Comparison of ENCODE assay signal across 8 cellular contexts in the genomic region with DNA sequence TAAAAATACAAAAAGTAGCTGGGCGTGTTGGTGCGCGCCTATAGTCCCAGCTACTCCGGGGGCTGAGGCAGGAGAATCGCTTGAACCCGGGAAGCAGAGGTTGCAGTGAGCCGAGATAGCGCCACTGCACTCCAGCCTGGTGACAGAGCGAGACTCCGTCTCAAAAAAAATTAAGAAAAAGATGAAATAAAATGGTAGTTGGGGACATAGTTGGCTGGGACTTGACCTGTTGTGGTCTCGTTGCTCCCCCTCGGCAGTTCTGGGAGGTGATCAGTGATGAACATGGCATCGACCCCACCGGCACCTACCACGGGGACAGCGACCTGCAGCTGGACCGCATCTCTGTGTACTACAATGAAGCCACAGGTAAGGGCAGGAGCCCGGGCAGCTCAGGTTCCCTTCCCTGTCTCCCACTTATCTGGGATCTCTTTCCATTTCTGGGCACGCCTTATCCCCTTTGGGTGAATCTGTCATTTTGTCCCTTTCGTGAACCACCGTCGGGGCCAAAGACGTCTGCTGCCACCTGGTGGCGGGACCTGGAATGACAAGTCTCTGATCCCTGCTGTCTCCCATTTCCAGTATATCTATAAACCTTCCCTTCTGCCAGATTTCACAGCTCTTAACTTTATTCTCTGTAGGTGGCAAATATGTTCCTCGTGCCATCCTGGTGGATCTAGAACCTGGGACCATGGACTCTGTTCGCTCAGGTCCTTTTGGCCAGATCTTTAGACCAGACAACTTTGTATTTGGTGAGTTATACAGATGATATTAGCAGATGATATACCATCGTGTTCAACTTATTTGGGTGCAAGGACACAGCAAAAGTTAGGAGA. TPM values are rescaled to one million over a fixed set of nuclear protein-coding genes. Genes with fewer than 3 reads are reported as not detected.
DNase-seq lines count a peak whose midpoint lies in the region; ATAC-seq and TF ChIP-seq lines count a peak whose summit lies in the region.

No MANE protein-coding gene starts in this region.

- peak; percentile 25 for ATAC-seq in GM18909 (IDR thresholded peaks at IDR 0.05; ENCODE audit: poor library complexity, unreplicated experiment)
- no peak for ATAC-seq in activated CD4-positive, alpha-beta T cell treated with anti-CD3 and anti-CD28 coated beads for 36 hours
- ATAC-seq in HG03159 (IDR thresholded peaks at IDR 0.05; ENCODE audit: unreplicated experiment), result no peak

- H3K4me3 Mint-ChIP-seq in activated CD4-positive, alpha-beta T cell treated with anti-CD3 and anti-CD28 coated beads for 36 hours, result peak overlapping the region; percentile 98
- peak overlapping the region; percentile 96 for H3K4me3 Mint-ChIP-seq in chondrocyte (ENCODE audit: unreplicated experiment)

- TF ChIP-seq CTCF in AG04449 (IDR thresholded peaks at IDR 0.05; ENCODE audit: insufficient read depth, low read length, missing control alignments), result peak; percentile 83
- TF ChIP-seq CTCF in chondrocyte (IDR thresholded peaks at IDR 0.05), result peak; percentile 97

- H3K9me3 Mint-ChIP-seq in activated CD4-positive, alpha-beta T cell treated with anti-CD3 and anti-CD28 coated beads for 36 hours (ENCODE audit: low read depth), result no peaks in the 10 kb centered on the region
- H3K9me3 Mint-ChIP-seq in chondrocyte (ENCODE audit: low read depth), result no peaks in the 10 kb centered on the region

- CTCF ChIA-PET in AG04449 (lab: Yijun Ruan, JAX), result interaction anchor here (0.6 to 18.8 kb wide), 46 partner anchors 11 to 364 kb away, joined by 3 to 504 read pairs (median 4); a partner anchor contains a TSS
- CTCF ChIA-PET in activated CD4-positive, alpha-beta T cell treated with anti-CD3 and anti-CD28 coated beads for 36 hours (lab: Charles Lee), result interaction anchor here (0.6 to 4.7 kb wide), 32 partner anchors 8 to 232 kb away, joined by 3 to 97 read pairs (median 4); a partner anchor contains a TSS

- DNase-seq in AG04449 (ENCODE audit: low read depth, low spot score) (no peak), NCI-H446 (lab: John Stamatoyannopoulos, UW) (peak; percentile 66 to 77), chondrocyte (ENCODE audit: low spot score) (no peak), kidney glomerular epithelial cell (lab: John Stamatoyannopoulos, UW) (peak; percentile 51)
- peak; percentile 90 for DNase-seq in activated CD4-positive, alpha-beta T cell treated with anti-CD3 and anti-CD28 coated beads for 36 hours
- DNase-seq in stimulated activated CD4-positive, alpha-beta T cell treated with anti-CD3 and anti-CD28 coated beads, Interleukin-1b, Interleukin-23, amount 100 ng/mL, for 24 hours (ENCODE audit: low read depth in 4 of 4, low spot score in 1 of 4), result peak in 3 of 4 experiments; percentile 74 to 88 (median 76)

- H3K36me3 Mint-ChIP-seq in activated CD4-positive, alpha-beta T cell treated with anti-CD3 and anti-CD28 coated beads for 36 hours (ENCODE audit: low read depth), result peaks cover 65% of the 10 kb centered on the region
- peaks cover 44% of the 10 kb centered on the region for H3K36me3 Mint-ChIP-seq in chondrocyte (ENCODE audit: low read depth)

- intact Hi-C loops in activated CD4-positive, alpha-beta T cell treated with anti-CD3 and anti-CD28 coated beads for 36 hours (cut with DNase I, micrococcal nuclease), result loop anchor here (1.0 to 5.0 kb wide), 4 partner anchors 43 to 680 kb away; a partner anchor contains a TSS

- H3K27me3 Mint-ChIP-seq in activated CD4-positive, alpha-beta T cell treated with anti-CD3 and anti-CD28 coated beads for 36 hours, result no peaks in the 10 kb centered on the region
- no peaks in the 10 kb centered on the region for H3K27me3 Mint-ChIP-seq in chondrocyte (ENCODE audit: low read depth)

- H3K4me1 Mint-ChIP-seq in activated CD4-positive, alpha-beta T cell treated with anti-CD3 and anti-CD28 coated beads for 36 hours, result peaks cover 45% of the 10 kb centered on the region
- peaks cover 60% of the 10 kb centered on the region for H3K4me1 Mint-ChIP-seq in chondrocyte (ENCODE audit: low read depth)

- H3K27ac Mint-ChIP-seq in activated CD4-positive, alpha-beta T cell treated with anti-CD3 and anti-CD28 coated beads for 36 hours, result peak overlapping the region; percentile 92
- peak overlapping the region; percentile 96 for H3K27ac Mint-ChIP-seq in chondrocyte (ENCODE audit: unreplicated experiment)

- H3K4me3 ChIP-seq in AG04449 (ENCODE audit: low read depth, low read length), result peak overlapping the region; percentile 97

- POLR2A ChIA-PET in AG04449 (lab: Yijun Ruan, JAX), result interaction anchor here (1.0 to 3.6 kb wide), 20 partner anchors 9 to 159 kb away, joined by 3 to 24 read pairs (median 6); a partner anchor contains a TSS
- POLR2A ChIA-PET in activated CD4-positive, alpha-beta T cell treated with anti-CD3 and anti-CD28 coated beads for 36 hours (lab: Charles Lee), result interaction anchor here (0.6 to 2.7 kb wide), 7 partner anchors 8 to 107 kb away, joined by 3 to 20 read pairs (median 8); no protein-coding TSS in a partner anchor

RNA-seq across cellular contexts. Expression of a gene that starts 2.3 kb away (rescaled TPM):
- total RNA-seq in activated CD4-positive, alpha-beta T cell treated with anti-CD3 and anti-CD28 coated beads for 36 hours, result 1,000 to 10,000 TPM; 1,569 to 1,746 TPM
- 681 to 975 TPM (median 692 TPM) in 3 replicates for total RNA-seq in chondrocyte

RNA-seq across cellular contexts. Expression of a gene that starts 5.4 kb away (rescaled TPM):
- 100 to 1,000 TPM in 1 of 2 experiments, 10 to 100 TPM in 1; 92.0 to 101 TPM for total RNA-seq in activated CD4-positive, alpha-beta T cell treated with anti-CD3 and anti-CD28 coated beads for 36 hours
- 25.5 to 33.5 TPM (median 33.1 TPM) in 3 replicates for total RNA-seq in chondrocyte

RNA-seq across cellular contexts. Expression of a gene that starts 20.0 kb away (rescaled TPM):
- total RNA-seq in activated CD4-positive, alpha-beta T cell treated with anti-CD3 and anti-CD28 coated beads for 36 hours, result 100 to 1,000 TPM; 155 to 188 TPM
- total RNA-seq in chondrocyte, result 66.8 to 72.7 TPM (median 69.1 TPM) in 3 replicates

RNA-seq across cellular contexts. Expression of a gene that starts 21.9 kb away (rescaled TPM):
- 100 to 1,000 TPM; 196 to 221 TPM for total RNA-seq in activated CD4-positive, alpha-beta T cell treated with anti-CD3 and anti-CD28 coated beads for 36 hours
- 332 to 354 TPM (median 333 TPM) in 3 replicates for total RNA-seq in chondrocyte

RNA-seq across cellular contexts. Expression of a gene that starts 31.7 kb away (rescaled TPM):
- total RNA-seq in activated CD4-positive, alpha-beta T cell treated with anti-CD3 and anti-CD28 coated beads for 36 hours, result 10 to 100 TPM; 25.8 to 36.4 TPM
- 18.6 to 26.3 TPM (median 20.0 TPM) in 3 replicates for total RNA-seq in chondrocyte

Comparison
In these comparisons a context has a peak if more than half of its experiments do, and no peak if none do; other contexts are left out.
1. DNase-seq: peak in NCI-H446 (2 of 2), activated CD4-positive, alpha-beta T cell treated with anti-CD3 and anti-CD28 coated beads for 36 hours (single experiment), kidney glomerular epithelial cell (single experiment) and stimulated activated CD4-positive, alpha-beta T cell treated with anti-CD3 and anti-CD28 coated beads, Interleukin-1b, Interleukin-23, amount 100 ng/mL, for 24 hours (3 of 4); none in AG04449 (single experiment) and chondrocyte (single experiment).